In the genomic region with DNA sequence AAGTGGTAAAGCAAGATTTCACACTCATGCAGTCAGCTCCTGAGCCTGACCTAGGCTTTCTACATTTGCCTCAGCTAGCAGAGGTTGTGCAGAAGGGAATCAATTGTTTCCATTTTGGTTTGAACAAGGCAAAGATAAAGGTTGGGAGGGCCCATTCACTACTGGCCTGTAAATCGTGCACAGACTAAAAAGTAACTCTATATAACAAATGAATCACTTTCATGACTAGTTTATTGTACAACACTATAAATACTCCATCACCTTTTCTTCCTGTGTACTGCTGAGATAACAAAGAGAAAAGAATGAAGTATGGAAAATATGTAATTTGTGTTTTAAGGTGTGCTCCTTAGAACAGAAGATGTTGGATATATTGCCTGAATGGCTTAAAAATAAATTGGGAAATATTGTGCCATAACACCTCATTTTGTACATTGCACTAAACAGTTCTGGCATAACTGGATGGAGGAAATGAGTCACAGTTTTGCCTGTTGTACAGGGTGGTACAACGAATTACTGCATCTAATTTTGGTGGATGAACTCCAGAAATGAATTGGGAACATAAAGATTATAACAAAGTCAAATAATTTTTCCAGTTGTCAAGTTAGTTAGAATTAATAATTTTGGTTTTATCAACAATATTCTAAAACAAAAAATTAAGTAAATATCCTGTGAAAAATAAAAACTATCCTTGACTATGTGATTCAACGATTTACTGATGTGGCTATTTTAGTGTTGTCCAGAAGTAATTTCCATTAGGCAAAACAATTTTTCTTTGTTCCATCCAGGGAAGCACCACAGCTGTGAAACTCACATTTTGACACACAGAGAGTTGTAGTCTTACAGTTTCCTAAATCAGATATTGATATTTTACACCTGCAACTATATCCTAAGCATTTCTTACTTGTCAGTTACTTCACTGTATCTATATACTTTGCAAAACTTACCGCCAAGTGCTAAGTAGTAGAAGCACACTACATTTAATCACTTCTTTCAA, we compare ENCODE assay signal across 13 cellular contexts. TPM values are rescaled to one million over a fixed set of nuclear protein-coding genes. Genes with fewer than 3 reads are reported as not detected.
DNase-seq lines count a peak whose midpoint lies in the region; ATAC-seq and TF ChIP-seq lines count a peak whose summit lies in the region.
"Had no signal": no experiment of that assay in that cellular context is flagged by ENCODE, and none has a peak within 500 bp of the region (broad histone marks: within the 10 kb centered on the region; RNA-seq: fewer than 3 reads in every experiment).

No MANE protein-coding gene starts in this region.

- in situ Hi-C loops in GM13976 (cut with MboI; ENCODE audit: low sequenced_read_pairs, unreplicated experiment) = no loop called here

- no peaks in the 10 kb centered on the region for H3K27me3 Mint-ChIP-seq in CD8-positive, alpha-beta memory T cell
- H3K27me3 Mint-ChIP-seq: activated naive CD8-positive, alpha-beta T cell treated with anti-CD3 and anti-CD28 coated beads for 36 hours had no signal

- POLR2A ChIA-PET in CD8-positive, alpha-beta memory T cell (lab: Charles Lee) = no interaction called here

- no peak for ATAC-seq in HG02571 (IDR thresholded peaks at IDR 0.05; ENCODE audit: unreplicated experiment)
- ATAC-seq: upper lobe of right lung had no signal

- no peak overlapping the region for H3K27ac Mint-ChIP-seq in CD8-positive, alpha-beta memory T cell
- H3K27ac Mint-ChIP-seq: activated naive CD8-positive, alpha-beta T cell treated with anti-CD3 and anti-CD28 coated beads for 36 hours had no signal

- CTCF ChIA-PET in CD8-positive, alpha-beta memory T cell (lab: Charles Lee) = no interaction called here

- no peaks in the 10 kb centered on the region for H3K9me3 ChIP-seq in CD8-positive, alpha-beta memory T cell (ENCODE audit: low read length)
- H3K9me3 ChIP-seq: upper lobe of right lung had no signal

- no peaks in the 10 kb centered on the region for H3K27me3 ChIP-seq in CD8-positive, alpha-beta memory T cell (ENCODE audit: insufficient read depth, low read length, poor library complexity, severe bottlenecking)
- H3K27me3 ChIP-seq: upper lobe of right lung had no signal

- no peak overlapping the region for H3K4me3 Mint-ChIP-seq in CD8-positive, alpha-beta memory T cell
- H3K4me3 Mint-ChIP-seq: activated naive CD8-positive, alpha-beta T cell treated with anti-CD3 and anti-CD28 coated beads for 36 hours had no signal

- no peak for TF ChIP-seq CTCF in retinal pigment epithelial cell (conservative IDR thresholded peaks at IDR 0.05; ENCODE audit: low read depth, low read length)
- no peak for TF ChIP-seq CTCF in GM13976 (IDR thresholded peaks at IDR 0.05; ENCODE audit: borderline replicate concordance, control extremely low read depth, extremely low read depth, insufficient read depth, missing control alignments)

- peaks cover 2 to 9% (median 3%) of the 10 kb centered on the region in 5 donors for H3K9me3 Mint-ChIP-seq in CD8-positive, alpha-beta memory T cell
- H3K9me3 Mint-ChIP-seq: activated naive CD8-positive, alpha-beta T cell treated with anti-CD3 and anti-CD28 coated beads for 36 hours had no signal

- H3K27ac ChIP-seq in CD8-positive, alpha-beta memory T cell (ENCODE audit: low read depth, low read length) = no peak overlapping the region
- H3K27ac ChIP-seq: upper lobe of right lung had no signal

- no peak overlapping the region for H3K4me3 ChIP-seq in retinal pigment epithelial cell (ENCODE audit: low read length)
- no peak overlapping the region for H3K4me3 ChIP-seq in CD8-positive, alpha-beta memory T cell (ENCODE audit: low read length)
- H3K4me3 ChIP-seq: upper lobe of right lung had no signal

- DNase-seq in GM03348 (ENCODE audit: low spot score) (peak; percentile 51), SW 1271 (lab: John Stamatoyannopoulos, UW) (peak; percentile 36 to 70), fibroblast of peridontal ligament (ENCODE audit: extremely low read depth) (peak; percentile 84), retinal pigment epithelial cell (ENCODE audit: low read depth) (peak; percentile 87), GM13976 (ENCODE audit: low spot score) (no peak), nucleus accumbens (lab: John Stamatoyannopoulos, UW) (no peak)
- no peak for DNase-seq in CD8-positive, alpha-beta memory T cell
- DNase-seq: activated CD4-positive, alpha-beta T cell treated with anti-CD3 and anti-CD28 coated beads for 1 hour; activated naive CD8-positive, alpha-beta T cell treated with anti-CD3 and anti-CD28 coated beads for 36 hours; NCI-H1092; upper lobe of right lung had no signal

- no peaks in the 10 kb centered on the region for H3K4me1 ChIP-seq in CD8-positive, alpha-beta memory T cell (ENCODE audit: insufficient read depth, low read length)
- H3K4me1 ChIP-seq: upper lobe of right lung had no signal

- H3K36me3 ChIP-seq in CD8-positive, alpha-beta memory T cell (ENCODE audit: insufficient read depth, low read length) = no peaks in the 10 kb centered on the region
- H3K36me3 ChIP-seq: upper lobe of right lung had no signal

- H3K4me1 Mint-ChIP-seq in CD8-positive, alpha-beta memory T cell = no peaks in the 10 kb centered on the region
- H3K4me1 Mint-ChIP-seq: activated naive CD8-positive, alpha-beta T cell treated with anti-CD3 and anti-CD28 coated beads for 36 hours had no signal

- no peaks in the 10 kb centered on the region for H3K36me3 Mint-ChIP-seq in CD8-positive, alpha-beta memory T cell
- H3K36me3 Mint-ChIP-seq: activated naive CD8-positive, alpha-beta T cell treated with anti-CD3 and anti-CD28 coated beads for 36 hours had no signal

RNA-seq across cellular contexts. Expression of gene SEMA3C, which starts 18.0 kb away (rescaled TPM):
- total RNA-seq in CD8-positive, alpha-beta memory T cell = not detected
- polyA plus RNA-seq in CD8-positive, alpha-beta memory T cell = not detected
- total RNA-seq: activated naive CD8-positive, alpha-beta T cell treated with anti-CD3 and anti-CD28 coated beads for 36 hours; OCI-LY7 had no signal

Comparison
In these comparisons a context has a peak if more than half of its experiments do, and no peak if none do; other contexts are left out.
1. DNase-seq: peak in GM03348 (single experiment), SW 1271 (2 of 2), fibroblast of peridontal ligament (single experiment) and retinal pigment epithelial cell (single experiment); none in GM13976 (single experiment), CD8-positive, alpha-beta memory T cell (0 of 5) and nucleus accumbens (0 of 56).